ENCODE assay signal across 21 cellular contexts in the genomic region with DNA sequence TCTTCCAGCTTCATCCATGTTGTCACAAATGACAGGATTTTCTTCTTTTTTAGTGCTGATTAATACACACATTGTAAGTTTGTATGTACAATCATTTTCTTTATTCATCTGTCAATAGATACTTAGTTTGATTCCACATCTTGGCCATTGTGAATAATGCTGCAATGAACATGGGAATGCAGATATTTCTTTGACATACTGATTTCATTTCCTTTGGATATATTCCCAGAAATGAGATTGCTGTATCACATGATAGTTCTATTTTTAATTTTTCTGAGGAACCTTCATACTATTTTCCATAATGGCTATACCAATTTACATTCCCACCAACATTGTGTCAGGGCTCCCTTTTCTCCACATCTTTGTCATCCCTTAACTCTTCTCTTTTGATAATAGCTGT.
"Had no signal": no experiment of that assay in that cellular context is flagged by ENCODE, and none has a peak within 500 bp of the region (broad histone marks: within the 10 kb centered on the region; RNA-seq: fewer than 3 reads in every experiment).

No MANE protein-coding gene starts in this region.

- H3K4me3 ChIP-seq: body of pancreas, coronary artery, tibial artery had no signal

- H3K27me3 ChIP-seq: body of pancreas, tibial artery had no signal

- H3K36me3 Mint-ChIP-seq: activated CD4-positive, alpha-beta memory T cell treated with anti-CD3 and anti-CD28 coated beads for 36 hours; memory B cell had no signal

- H3K9me3 ChIP-seq: body of pancreas had no signal

- H3K4me3 Mint-ChIP-seq: activated CD4-positive, alpha-beta memory T cell treated with anti-CD3 and anti-CD28 coated beads for 36 hours; activated T-helper 1 cell treated with anti-CD3 and anti-CD28 coated beads, Interleukin-12 subunit alpha, Interleukin-12 subunit beta, Interleukin-2, Interleukin-4 antibody, amounts not matched to agents 30 ng/mL and 10 ng/mL and 1 ng/mL, durations not matched to agents 14 hours and 24 hours and 36 hours; memory B cell; T-helper 2 cell treated with Interferon-gamma antibody and Interleukin-4, amounts not matched to agents 5 μg/mL and 100 μg/mL, for 36 hours had no signal

- H3K4me1 ChIP-seq: body of pancreas, tibial artery had no signal

- H3K27ac Mint-ChIP-seq: activated CD4-positive, alpha-beta memory T cell treated with anti-CD3 and anti-CD28 coated beads for 36 hours; activated naive CD4-positive, alpha-beta T cell treated with anti-CD3 and anti-CD28 coated beads, Interleukin-2, amount 50 U/mL, for 72 hours; activated T-helper 1 cell treated with anti-CD3 and anti-CD28 coated beads, Interleukin-12 subunit alpha, Interleukin-12 subunit beta, Interleukin-2, Interleukin-4 antibody, amounts not matched to agents 30 ng/mL and 10 ng/mL and 1 ng/mL, durations not matched to agents 14 hours and 24 hours and 36 hours; memory B cell; T-helper 2 cell treated with Interferon-gamma antibody and Interleukin-4, amounts not matched to agents 5 μg/mL and 100 μg/mL, for 36 hours had no signal

- H3K27me3 Mint-ChIP-seq: memory B cell had no signal

- DNase-seq: activated CD4-positive, alpha-beta memory T cell treated with anti-CD3 and anti-CD28 coated beads for 36 hours; activated gamma-delta T cell treated with Interleukin-2 at 50 U/mL for 16 hours; activated T-cell treated with anti-CD3 and anti-CD28 coated beads for 4 hours; amygdala; body of pancreas; central memory CD4-positive, alpha-beta T cell; erythroblast; foreskin melanocyte; kidney glomerular epithelial cell; left ventricle myocardium superior; occipital lobe; stimulated activated CD4-positive, alpha-beta T cell treated with anti-CD3 and anti-CD28 coated beads, Interleukin-12 subunit alpha, Interleukin-12 subunit beta, amount 100 ng/mL, for 4 hours; stimulated activated CD4-positive, alpha-beta T cell treated with anti-CD3 and anti-CD28 coated beads, Interleukin-1b, Interleukin-23, amount 100 ng/mL, for 48 hours; stimulated activated CD8-positive, alpha-beta memory T cell treated with anti-CD3 and anti-CD28 coated beads, Interleukin-4, amount 100 ng/mL, for 48 hours; stimulated activated naive CD4-positive, alpha-beta T cell; tibial artery had no signal

- H3K4me1 Mint-ChIP-seq: memory B cell had no signal

- H3K27ac ChIP-seq: body of pancreas, coronary artery, tibial artery had no signal
